ENCODE assay signal across 21 cellular contexts in the genomic region with DNA sequence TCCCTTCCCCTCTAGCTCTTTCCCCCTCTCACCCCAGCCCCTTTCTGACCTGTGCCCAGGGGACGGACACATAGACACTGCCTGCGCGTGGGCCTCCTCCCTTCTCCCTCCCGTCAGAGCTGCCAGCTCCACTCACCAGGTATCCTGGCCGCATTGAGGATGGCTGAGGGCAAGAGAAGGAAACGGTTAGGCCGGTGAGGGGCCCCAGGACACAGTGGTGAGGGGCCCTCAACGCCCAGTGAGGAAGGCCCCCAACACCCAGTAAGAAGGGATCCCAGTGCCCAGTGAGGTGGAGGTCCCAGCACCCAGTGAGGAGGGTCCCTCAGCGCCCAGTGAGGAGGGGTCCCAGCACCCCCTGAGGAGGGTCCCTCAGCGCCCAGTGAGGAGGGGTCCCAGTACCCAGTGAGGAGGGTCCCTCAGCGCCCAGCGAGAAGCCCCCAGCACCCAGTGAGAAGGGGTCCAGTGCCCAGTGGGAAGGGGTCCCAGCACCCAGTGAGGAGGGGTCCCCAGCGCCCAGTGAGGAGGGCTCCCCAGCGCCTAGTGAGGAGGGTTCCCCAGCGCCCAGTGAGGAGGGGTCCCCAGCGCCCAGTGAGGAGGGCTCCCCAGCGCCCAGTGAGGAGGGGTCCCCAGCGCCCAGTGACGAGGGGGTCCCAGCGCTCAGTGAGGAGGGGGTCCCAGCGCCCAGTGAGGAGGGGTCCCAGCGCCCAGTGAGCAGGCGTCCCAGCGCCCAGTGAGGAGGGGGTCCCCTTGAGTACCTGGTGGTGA. TPM values are rescaled to one million over a fixed set of nuclear protein-coding genes. Genes with fewer than 3 reads are reported as not detected.
A peak's percentile ranks its signal among the peaks of the same experiment; 100 is the strongest.
DNase-seq lines count a peak whose midpoint lies in the region; ATAC-seq, FAIRE-seq and TF ChIP-seq lines count a peak whose summit lies in the region.
"Had no signal": no experiment of that assay in that cellular context is flagged by ENCODE, and none has a peak within 500 bp of the region (broad histone marks: within the 10 kb centered on the region; RNA-seq: fewer than 3 reads in every experiment).

No MANE protein-coding gene starts in this region.

- no peak for FAIRE-seq in keratinocyte (lab: Jason Lieb, UNC)
- FAIRE-seq in GM19239 (lab: Jason Lieb, UNC) = no peak
- FAIRE-seq: H54 had no signal

- H3K9me1 ChIP-seq in keratinocyte (ENCODE audit: control insufficient read depth, extremely low read depth, insufficient read depth, low read length) = no peaks in the 10 kb centered on the region

- H3K36me3 Mint-ChIP-seq in T-helper 1 cell treated with Interleukin-12 subunit alpha and Interleukin-12 subunit beta and Interleukin-4 antibody, amounts not matched to agents 30 μg/mL and 1 μg/mL, for 36 hours (ENCODE audit: low read depth) = peaks cover 7% of the 10 kb centered on the region
- H3K36me3 Mint-ChIP-seq: activated naive CD4-positive, alpha-beta T cell treated with anti-CD3 and anti-CD28 coated beads, Interleukin-2, amount 50 U/mL, for 24 hours; brain had no signal

- peaks cover 11% of the 10 kb centered on the region for H3K27me3 Mint-ChIP-seq in T-helper 1 cell treated with Interleukin-12 subunit alpha and Interleukin-12 subunit beta and Interleukin-4 antibody, amounts not matched to agents 30 μg/mL and 1 μg/mL, for 36 hours (ENCODE audit: low read depth)

- TF ChIP-seq EP300 in stomach (IDR thresholded peaks at IDR 0.05) = no peak

- POLR2A ChIA-PET in RWPE1 (lab: Yijun Ruan, JAX; ENCODE audit: low non-redundant PET) = no interaction called here

- H3K4me1 ChIP-seq in keratinocyte (ENCODE audit: control insufficient read depth, extremely low read depth, insufficient read depth, low read length) (peaks cover 20% of the 10 kb centered on the region), stomach (peaks cover 0 to 29% (median 20%) of the 10 kb centered on the region in 4 donors)

- no peaks in the 10 kb centered on the region for H4K20me1 ChIP-seq in keratinocyte (ENCODE audit: control insufficient read depth, extremely low read depth, insufficient read depth, low read length)

- H3K9me3 Mint-ChIP-seq in T-helper 1 cell treated with Interleukin-12 subunit alpha and Interleukin-12 subunit beta and Interleukin-4 antibody, amounts not matched to agents 30 μg/mL and 1 μg/mL, for 36 hours = peaks cover 14% of the 10 kb centered on the region

- H3K4me3 Mint-ChIP-seq in T-helper 1 cell treated with Interleukin-12 subunit alpha and Interleukin-12 subunit beta and Interleukin-4 antibody, amounts not matched to agents 30 μg/mL and 1 μg/mL, for 36 hours = peak overlapping the region; percentile 35

- H3K4me2 ChIP-seq in keratinocyte (ENCODE audit: control insufficient read depth, extremely low read depth, insufficient read depth, low read depth, low read length) = peak overlapping the region; percentile 78

- H3K27me3 ChIP-seq in keratinocyte (ENCODE audit: control insufficient read depth, extremely low read depth, insufficient read depth, low read length) (no peaks in the 10 kb centered on the region), stomach (peaks cover 4 to 64% (median 22%) of the 10 kb centered on the region in 3 donors)

- intact Hi-C loops in stomach (cut with DNase I; ENCODE audit: low total_unique reads) = no loop called here

- TF ChIP-seq CTCF in RWPE1 (conservative IDR thresholded peaks at IDR 0.05; ENCODE audit: low read depth) (no peak), keratinocyte (optimal IDR thresholded peaks at IDR 0.05 in 1 of 3, IDR thresholded peaks at IDR 0.05 in 1 of 3, conservative IDR thresholded peaks at IDR 0.05 in 1 of 3; ENCODE audit: extremely low read depth in 1 of 3, insufficient read depth in 2 of 3, low read length in 3 of 3) (no peak), stomach (IDR thresholded peaks at IDR 0.05) (no peak)

- H3K79me2 ChIP-seq in keratinocyte (ENCODE audit: control insufficient read depth, insufficient read depth, low read length) = no peaks in the 10 kb centered on the region

- peaks cover 3% of the 10 kb centered on the region for H3K4me1 Mint-ChIP-seq in T-helper 1 cell treated with Interleukin-12 subunit alpha and Interleukin-12 subunit beta and Interleukin-4 antibody, amounts not matched to agents 30 μg/mL and 1 μg/mL, for 36 hours (ENCODE audit: low read depth)

- H3K27ac ChIP-seq in RWPE1 (peak overlapping the region; percentile 62), keratinocyte (ENCODE audit: control insufficient read depth, insufficient read depth, low read length) (no peak overlapping the region), stomach (peak overlapping the region; percentile 83 to 92 (median 89))
- H3K27ac ChIP-seq: dorsolateral prefrontal cortex, heart left ventricle, thoracic aorta had no signal

- WGBS in stomach, 5 donors = 73 to 88% (median 80%) methylated on average over 22 to 24 of the region's 24 CpGs

- H2AFZ ChIP-seq in keratinocyte (ENCODE audit: control insufficient read depth, low read length) = no peak overlapping the region

- ATAC-seq in HG02840 (IDR thresholded peaks at IDR 0.05; ENCODE audit: low FRiP score, unreplicated experiment) = no peak
- no peak for ATAC-seq in HG03025 (IDR thresholded peaks at IDR 0.05; ENCODE audit: low FRiP score, unreplicated experiment)
- ATAC-seq: heart left ventricle had no signal

- H3K9ac ChIP-seq in keratinocyte (ENCODE audit: control insufficient read depth, extremely low read depth, insufficient read depth, low read length) = peak overlapping the region; percentile 62

- TF ChIP-seq POLR2A in stomach (IDR thresholded peaks at IDR 0.05) = no peak

- DNase-seq in T-helper 1 cell (no peak), RWPE1 (ENCODE audit: low spot score) (no peak), keratinocyte (ENCODE audit: low read depth, low spot score) (no peak), stomach (no peak), GM19239 (ENCODE audit: insufficient read length, low spot score) (no peak)
- DNase-seq: CD4-positive, alpha-beta memory T cell; dorsolateral prefrontal cortex; EL; heart left ventricle; KG1; NCI-H1436 treated with DMSO at 0.1 percent for 48 hours; T-helper 9 cell had no signal

- H3K4me3 ChIP-seq in keratinocyte (ENCODE audit: control insufficient read depth in 2 of 3, extremely low read depth in 1 of 3, insufficient read depth in 2 of 3, low read depth in 1 of 3, low read length in 3 of 3) = peak overlapping the region in 1 of 3 experiments; percentile 39
- H3K4me3 ChIP-seq in stomach = peak overlapping the region; percentile 35 to 59 (median 42)

- no peak overlapping the region for H3K27ac Mint-ChIP-seq in T-helper 1 cell treated with Interleukin-12 subunit alpha and Interleukin-12 subunit beta and Interleukin-4 antibody, amounts not matched to agents 30 μg/mL and 1 μg/mL, for 36 hours
- H3K27ac Mint-ChIP-seq: activated naive CD4-positive, alpha-beta T cell treated with anti-CD3 and anti-CD28 coated beads, Interleukin-2, amount 50 U/mL, for 24 hours had no signal

- dilution Hi-C loops in keratinocyte (cut with MboI; ENCODE audit: extremely low pct_ligation_motif_present, low sequenced_read_pairs) = no loop called here

- peaks cover 0 to 3% of the 10 kb centered on the region in 2 experiments for H3K36me3 ChIP-seq in keratinocyte (ENCODE audit: control insufficient read depth in 2 of 2, extremely low read depth in 1 of 2, insufficient read depth in 2 of 2, low read length in 2 of 2)
- peaks cover 0 to 24% (median 11%) of the 10 kb centered on the region in 4 donors for H3K36me3 ChIP-seq in stomach
- H3K36me3 ChIP-seq: heart left ventricle, thoracic aorta had no signal

- no peaks in the 10 kb centered on the region for H3K9me3 ChIP-seq in keratinocyte (ENCODE audit: control insufficient read depth, low read depth, low read length)
- peaks cover 6 to 20% (median 18%) of the 10 kb centered on the region in 4 donors for H3K9me3 ChIP-seq in stomach

- CTCF ChIA-PET in RWPE1 (lab: Yijun Ruan, JAX) = interaction anchor here (0.8 to 1.6 kb wide), 2 partner anchors 15 to 17 kb away, joined by 3 to 4 read pairs; no protein-coding TSS in a partner anchor

RNA-seq across cellular contexts. Expression of a gene that starts 1.1 kb away (rescaled TPM):
- polyA plus RNA-seq in keratinocyte = 2.2 to 3.7 TPM (median 3.5 TPM) in 3 replicates
- polyA plus RNA-seq in keratinocyte (2011; ENCODE audit: low read depth) = 3.5 TPM
- 1.3 and 1.4 TPM in 2 replicates for polyA plus RNA-seq in keratinocyte (2011; cell fraction: cytosol; rRNA removed)
- polyA plus RNA-seq in keratinocyte (2011; cell fraction: nucleus; rRNA removed) = 9.6 and 13.1 TPM in 2 replicates
- 4.2 and 18.5 TPM in 2 replicates for polyA plus RNA-seq in keratinocyte (2012; ENCODE audit: low replicate concordance)
- 0.80 to 2.3 TPM (median 2.1 TPM) in 3 replicates for polyA minus RNA-seq in keratinocyte
- polyA minus RNA-seq in keratinocyte (2011; cell fraction: cytosol; rRNA and poly(A)+ RNA removed) = not detected
- polyA minus RNA-seq in keratinocyte (2011; cell fraction: nucleus; rRNA and poly(A)+ RNA removed) = 5.1 and 5.9 TPM in 2 replicates
- total RNA-seq in stomach = 10 to 100 TPM in 2 of 5 donors, 1 to 10 TPM in 2, not detected in 1; 1.8 to 33.2 (median 9.8) TPM
- polyA plus RNA-seq in stomach = 10 to 100 TPM in 2 of 3 donors, 1 to 10 TPM in 1; 5.2 to 62.2 (median 22.7) TPM
- total RNA-seq: A172, heart left ventricle, pulmonary artery endothelial cell, thoracic aorta had no signal
- polyA plus RNA-seq: heart left ventricle had no signal

RNA-seq across cellular contexts. Expression of a gene that starts 26.1 kb away (rescaled TPM):
- 10.1 to 20.7 TPM (median 13.6 TPM) in 3 replicates for polyA plus RNA-seq in keratinocyte
- 1.7 TPM for polyA plus RNA-seq in keratinocyte (2011; ENCODE audit: low read depth)
- 10.2 and 31.3 TPM in 2 replicates for polyA plus RNA-seq in keratinocyte (2011; cell fraction: cytosol; rRNA removed)
- 8.5 and 12.8 TPM in 2 replicates for polyA plus RNA-seq in keratinocyte (2011; cell fraction: nucleus; rRNA removed)
- polyA plus RNA-seq in keratinocyte (2012; ENCODE audit: low replicate concordance) = 11.4 and 22.6 TPM in 2 replicates
- polyA minus RNA-seq in keratinocyte = 2.9 to 3.4 TPM (median 3.1 TPM) in 3 replicates
- 23.4 TPM for polyA minus RNA-seq in keratinocyte (2011; cell fraction: cytosol; rRNA and poly(A)+ RNA removed)
- 4.5 and 5.5 TPM in 2 replicates for polyA minus RNA-seq in keratinocyte (2011; cell fraction: nucleus; rRNA and poly(A)+ RNA removed)
- 10 to 100 TPM; 19.6 to 76.4 (median 52.4) TPM for total RNA-seq in stomach
- 10 to 100 TPM; 30.1 to 43.4 (median 39.0) TPM for polyA plus RNA-seq in stomach

RNA-seq across cellular contexts. Expression of a gene that starts 26.8 kb away (rescaled TPM):
- polyA plus RNA-seq in keratinocyte (1.7 to 2.6 TPM (median 2.1 TPM) in 3 replicates), stomach (10 to 100 TPM; 13.0 to 35.4 (median 22.3) TPM)
- not detected for polyA plus RNA-seq in keratinocyte (2011; ENCODE audit: low read depth)
- 1.9 and 2.8 TPM in 2 replicates for polyA plus RNA-seq in keratinocyte (2011; cell fraction: cytosol; rRNA removed)
- 1.2 and 1.5 TPM in 2 replicates for polyA plus RNA-seq in keratinocyte (2011; cell fraction: nucleus; rRNA removed)
- 1.8 and 3.4 TPM in 2 replicates for polyA plus RNA-seq in keratinocyte (2012; ENCODE audit: low replicate concordance)
- polyA minus RNA-seq in keratinocyte = 0.96 to 1.6 TPM in 2 of 3 replicates, not detected in the other
- 3.5 TPM for polyA minus RNA-seq in keratinocyte (2011; cell fraction: cytosol; rRNA and poly(A)+ RNA removed)
- 0.74 and 1.5 TPM in 2 replicates for polyA minus RNA-seq in keratinocyte (2011; cell fraction: nucleus; rRNA and poly(A)+ RNA removed)
- 10 to 100 TPM in 2 of 5 donors, not detected in 3; 15.6 to 39.0 TPM for total RNA-seq in stomach
- total RNA-seq: CD4-positive, alpha-beta memory T cell; thoracic aorta had no signal
- polyA plus RNA-seq: heart left ventricle had no signal

RNA-seq across cellular contexts. Expression of a gene that starts 39.8 kb away (rescaled TPM):
- polyA plus RNA-seq in keratinocyte (0.52 to 1.0 TPM (median 0.99 TPM) in 3 replicates), stomach (1 to 10 TPM in 1 of 3 donors, under 1 TPM in 2; 0.50 to 2.9 (median 0.65) TPM)
- polyA plus RNA-seq in keratinocyte (2011; ENCODE audit: low read depth) = not detected
- 0.84 and 1.3 TPM in 2 replicates for polyA plus RNA-seq in keratinocyte (2011; cell fraction: cytosol; rRNA removed)
- 2.1 and 3.0 TPM in 2 replicates for polyA plus RNA-seq in keratinocyte (2011; cell fraction: nucleus; rRNA removed)
- 0.66 and 1.7 TPM in 2 replicates for polyA plus RNA-seq in keratinocyte (2012; ENCODE audit: low replicate concordance)
- polyA minus RNA-seq in keratinocyte = 1.5 to 3.2 TPM in 2 of 3 replicates, not detected in the other
- polyA minus RNA-seq in keratinocyte (2011; cell fraction: cytosol; rRNA and poly(A)+ RNA removed) = 4.6 TPM
- 1.3 and 1.7 TPM in 2 replicates for polyA minus RNA-seq in keratinocyte (2011; cell fraction: nucleus; rRNA and poly(A)+ RNA removed)
- total RNA-seq in stomach = 1 to 10 TPM in 1 of 5 donors, not detected in 4; 1.1 TPM
- total RNA-seq: A172, heart left ventricle had no signal
- polyA plus RNA-seq: heart left ventricle had no signal

RNA-seq across cellular contexts. Expression of a gene that starts 54.9 kb away (rescaled TPM):
- 16.2 to 21.7 TPM (median 20.2 TPM) in 3 replicates for polyA plus RNA-seq in keratinocyte
- 6.3 TPM for polyA plus RNA-seq in keratinocyte (2011; ENCODE audit: low read depth)
- 13.4 and 25.0 TPM in 2 replicates for polyA plus RNA-seq in keratinocyte (2011; cell fraction: cytosol; rRNA removed)
- 50.5 and 68.5 TPM in 2 replicates for polyA plus RNA-seq in keratinocyte (2011; cell fraction: nucleus; rRNA removed)
- 26.3 and 27.0 TPM in 2 replicates for polyA plus RNA-seq in keratinocyte (2012; ENCODE audit: low replicate concordance)
- 12.1 to 32.5 TPM (median 17.2 TPM) in 3 replicates for polyA minus RNA-seq in keratinocyte
- polyA minus RNA-seq in keratinocyte (2011; cell fraction: cytosol; rRNA and poly(A)+ RNA removed) = 50.5 TPM
- polyA minus RNA-seq in keratinocyte (2011; cell fraction: nucleus; rRNA and poly(A)+ RNA removed) = 27.9 and 30.1 TPM in 2 replicates
- 100 to 1,000 TPM in 1 of 5 donors, 10 to 100 TPM in 4; 10.5 to 121 (median 26.5) TPM for total RNA-seq in stomach
- 10 to 100 TPM in 2 of 3 donors, 1 to 10 TPM in 1; 8.1 to 18.1 (median 12.0) TPM for polyA plus RNA-seq in stomach
